ENCODE assay signal across 1 cellular context in genomic region chr6:115570326-115570725, GRCh38.
TF ChIP-seq lines count a peak whose summit lies in the region.

No MANE protein-coding gene starts in this region.

TF ChIP-seq in GM23338, 12 proteins besides CTCF, POLR2A, EP300 and RAD21 (continued from another document):
- TF ChIP-seq ZNF462 (CRISPR knock-in tag; IDR thresholded peaks at IDR 0.05) (no peak), ETS1 (IDR thresholded peaks at IDR 0.05) (no peak), EZH2 (IDR thresholded peaks at IDR 0.05; ENCODE audit: low read depth, unreplicated experiment) (no peak), JUNB (IDR thresholded peaks at IDR 0.05; ENCODE audit: unreplicated experiment) (no peak), NANOG (IDR thresholded peaks at IDR 0.05; ENCODE audit: borderline replicate concordance) (no peak), REST (IDR thresholded peaks at IDR 0.05; ENCODE audit: unreplicated experiment) (no peak), EZH2phosphoT487 (IDR thresholded peaks at IDR 0.05; ENCODE audit: unreplicated experiment) (no peak), ZNF114 (CRISPR knock-in tag; IDR thresholded peaks at IDR 0.05) (no peak), CREB1 (CRISPR knock-in tag; IDR thresholded peaks at IDR 0.05; ENCODE audit: low read depth) (no peak), ZNF331 (CRISPR knock-in tag; IDR thresholded peaks at IDR 0.05; ENCODE audit: low read depth) (no peak), POLR2AphosphoS5 (IDR thresholded peaks at IDR 0.05; ENCODE audit: low read depth) (no peak)
